17 cellular contexts compared by ENCODE assay signal in the genomic region with DNA sequence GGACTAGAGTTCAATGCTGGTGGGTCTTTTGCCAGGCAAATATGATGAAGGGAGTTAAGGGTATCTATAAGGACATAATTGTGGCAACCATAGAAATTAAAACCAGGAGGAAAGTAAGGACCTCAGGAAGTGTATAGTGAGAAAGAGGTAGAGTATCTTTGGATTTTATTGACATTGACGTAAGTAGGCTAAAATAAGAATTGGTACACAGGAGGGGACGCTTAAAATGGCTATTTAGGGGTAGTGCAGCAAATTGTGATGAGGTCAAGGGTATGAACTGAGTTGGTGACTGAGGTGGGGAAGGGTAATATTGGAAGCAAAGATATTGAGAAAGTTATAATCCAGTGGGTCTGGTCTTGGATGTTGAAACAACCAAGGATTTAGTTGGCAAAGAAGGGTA.
"Had no signal": no experiment of that assay in that cellular context is flagged by ENCODE, and none has a peak within 500 bp of the region (broad histone marks: within the 10 kb centered on the region; RNA-seq: fewer than 3 reads in every experiment).

No MANE protein-coding gene starts in this region.

- H3K27ac ChIP-seq: SJCRH30, VCaP had no signal

- H3K9ac ChIP-seq: SK-N-SH had no signal

- FAIRE-seq: astrocyte had no signal

- H3K4me3 ChIP-seq: SJCRH30 had no signal

- H3K27me3 ChIP-seq: SJCRH30 had no signal

- H3K4me2 ChIP-seq: SK-N-SH had no signal

- H3K4me1 ChIP-seq: SJCRH30 had no signal

- H3K9me3 ChIP-seq: SJCRH30, SK-N-SH had no signal

- DNase-seq: activated CD4-positive, alpha-beta T cell treated with anti-CD3 and anti-CD28 coated beads, Interleukin-2, amount 10 ng/mL, durations not matched to agents 7 days and 5 days; activated CD4-positive, CD25-positive, alpha-beta regulatory T cell; activated CD8-positive, alpha-beta memory T cell treated with anti-CD3 and anti-CD28 coated beads for 24 hours; activated gamma-delta T cell; activated T-cell treated with anti-CD3 and anti-CD28 coated beads, Interleukin-2, amount 50 U/mL, for 48 hours; amygdala; Karpas-422; NCI-H1105 treated with DMSO at 0.1 percent for 48 hours; NCI-H1436 treated with DMSO at 0.1 percent for 48 hours; NCI-H187; NCI-H2081; NCI-H510A treated with DMSO at 0.1 percent for 48 hours; SK-N-SH; T-helper 1 cell had no signal
